In the genomic region with DNA sequence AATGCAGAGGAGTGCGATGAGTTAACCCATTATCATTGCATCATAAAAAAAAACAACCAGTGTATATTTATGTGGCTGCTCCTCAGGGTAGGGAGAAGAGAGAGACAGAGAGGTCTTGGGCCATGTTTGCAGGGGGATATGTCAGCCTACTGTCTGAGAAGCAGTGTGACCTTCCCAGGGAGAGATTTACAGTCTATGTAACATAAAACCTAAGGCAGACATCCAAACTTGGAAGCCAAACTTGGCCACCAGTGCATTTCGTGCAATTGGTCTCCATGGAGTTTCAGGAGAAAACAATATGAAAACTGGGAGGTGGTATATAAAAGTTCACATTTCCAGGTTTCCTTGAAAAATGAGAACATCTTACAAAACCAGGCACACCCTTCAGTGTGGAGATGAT, we compare ENCODE assay signal across 20 cellular contexts.
"Had no signal": no experiment of that assay in that cellular context is flagged by ENCODE, and none has a peak within 500 bp of the region (broad histone marks: within the 10 kb centered on the region; RNA-seq: fewer than 3 reads in every experiment).

No MANE protein-coding gene starts in this region.

- H3K27ac ChIP-seq: esophagus squamous epithelium, neutrophil, suprapubic skin, tibial nerve had no signal

- ATAC-seq: activated CD8-positive, alpha-beta T cell treated with anti-CD3 and anti-CD28 coated beads for 36 hours; activated naive CD8-positive, alpha-beta T cell treated with anti-CD3 and anti-CD28 coated beads, Interleukin-2, amount 50 U/mL, for 24 hours; left ventricle myocardium superior; right cardiac atrium; stimulated activated naive B cell treated with anti-CD40 and anti-IgM and Interleukin-4, amounts not matched to agents 10 μg/mL and 1 μg/mL and 100 μg/mL, for 72 hours; WTC11 had no signal

- H3K9me3 ChIP-seq: esophagus squamous epithelium, neutrophil, suprapubic skin, tibial nerve had no signal

- H3K4me1 ChIP-seq: esophagus squamous epithelium, suprapubic skin, tibial nerve had no signal

- H3K27me3 ChIP-seq: esophagus squamous epithelium, suprapubic skin, tibial nerve had no signal

- H3K4me3 ChIP-seq: esophagus squamous epithelium, suprapubic skin, tibial nerve had no signal

- DNase-seq: activated CD4-positive, alpha-beta T cell treated with anti-CD3 and anti-CD28 coated beads for 1 hour; activated CD4-positive, alpha-beta T cell treated with anti-CD3 and anti-CD28 coated beads, Interleukin-2, amount 50 U/mL, for 1 hour; activated CD8-positive, alpha-beta T cell treated with anti-CD3 and anti-CD28 coated beads for 36 hours; activated naive CD8-positive, alpha-beta T cell treated with anti-CD3 and anti-CD28 coated beads, Interleukin-2, amount 50 U/mL, for 24 hours; activated T-cell treated with anti-CD3 and anti-CD28 coated beads, Interleukin-2, amount 50 U/mL, for 48 hours; amygdala; dermis blood vessel endothelial cell; effector CD4-positive, alpha-beta T cell; esophagus squamous epithelium; left ventricle myocardium superior; nephron progenitor cell; right cardiac atrium; stimulated activated CD4-positive, alpha-beta T cell treated with anti-CD3 and anti-CD28 coated beads, Interleukin-15, amount 100 ng/mL, for 24 hours; stimulated activated CD4-positive, alpha-beta T cell treated with anti-CD3 and anti-CD28 coated beads, Interleukin-2, amount 100 ng/mL, for 24 hours; stimulated activated naive B cell treated with anti-CD40 and anti-IgM and Interleukin-4, amounts not matched to agents 10 μg/mL and 1 μg/mL and 100 μg/mL, for 72 hours; T-helper 2 cell had no signal

- H3K36me3 ChIP-seq: esophagus squamous epithelium, neutrophil, suprapubic skin, tibial nerve had no signal
